ENCODE assay signal across 16 cellular contexts in genomic region chr21:40680311-40680710, GRCh38.
A peak's percentile ranks its signal among the peaks of the same experiment; 100 is the strongest.
DNase-seq lines count a peak whose midpoint lies in the region; ATAC-seq and TF ChIP-seq lines count a peak whose summit lies in the region.
"Had no signal": no experiment of that assay in that cellular context is flagged by ENCODE, and none has a peak within 500 bp of the region (broad histone marks: within the 10 kb centered on the region; RNA-seq: fewer than 3 reads in every experiment).

No MANE protein-coding gene starts in this region.

- DNase-seq in DMS153 (lab: John Stamatoyannopoulos, UW) (peak; percentile 34), DMS153 treated with DMSO at 0.1 percent for 48 hours (lab: John Stamatoyannopoulos, UW; ENCODE audit: unreplicated experiment) (no peak), NCI-H1694 (lab: John Stamatoyannopoulos, UW) (peak; percentile 14), NCI-H2171 treated with DMSO at 0.1 percent for 48 hours (lab: John Stamatoyannopoulos, UW) (peak; percentile 47), mammary epithelial cell (no peak), Right ventricle myocardium inferior (ENCODE audit: missing footprints) (no peak)
- DNase-seq: DND-41, GF-D8, HFFc6, NCI-H1436 treated with DMSO at 0.1 percent for 48 hours, NCI-H446, PC-3, T-helper 1 cell had no signal

- no peaks in the 10 kb centered on the region for H3K36me3 ChIP-seq in mammary epithelial cell (ENCODE audit: insufficient read depth, low read length)

- no TSS peak for BruUV-seq in mammary epithelial cell (replicated peaks; lab: Mats Ljungman, UMichigan)

- no peaks in the 10 kb centered on the region for H3K27me3 ChIP-seq in mammary epithelial cell (ENCODE audit: insufficient read depth, low read length)

- H2AFZ ChIP-seq in mammary epithelial cell (ENCODE audit: low read depth, low read length), result no peak overlapping the region

- intact Hi-C loops in mammary epithelial cell (cut with micrococcal nuclease), result no loop called here
- intact Hi-C loops in Right ventricle myocardium inferior (cut with DNase I), result no loop called here

- WGBS in mammary epithelial cell (ENCODE audit: low coverage, missing lambda C conversion rate), result 100% methylated on average over 1 of the region's 1 CpG

- no peak overlapping the region for H3K4me3 ChIP-seq in mammary epithelial cell (replicated peaks in 1 of 3; ENCODE audit: insufficient read depth in 1 of 3, low read depth in 2 of 3, low read length in 3 of 3)

- H3K27ac ChIP-seq in VCaP (peak overlapping the region; percentile 89), mammary epithelial cell (ENCODE audit: insufficient read depth, low read depth, low read length) (no peak overlapping the region)
- H3K27ac ChIP-seq: KMS-11 had no signal

- TF ChIP-seq CTCF in VCaP (conservative IDR thresholded peaks at IDR 0.05) (no peak; the same call in 1 of the 2 replicates), mammary epithelial cell (conservative IDR thresholded peaks at IDR 0.05 in 1 of 2, IDR thresholded peaks at IDR 0.05 in 1 of 2; ENCODE audit: extremely low read depth in 1 of 2, insufficient read depth in 1 of 2, low read depth in 1 of 2, low read length in 2 of 2) (no peak)

- CTCF ChIA-PET in mammary epithelial cell (lab: Charles Lee; ENCODE audit: low non-redundant PET), result no interaction called here

- H3K4me1 ChIP-seq in mammary epithelial cell (ENCODE audit: insufficient read depth, low read length), result peaks cover 4% of the 10 kb centered on the region

- ATAC-seq in Right ventricle myocardium inferior (no peak), HG03460 (IDR thresholded peaks at IDR 0.05; ENCODE audit: unreplicated experiment) (no peak)
- ATAC-seq: PC-3 had no signal

- no peaks in the 10 kb centered on the region for H3K9me3 ChIP-seq in mammary epithelial cell (replicated peaks; ENCODE audit: insufficient read depth, low read length)

- no peak overlapping the region for H3K4me2 ChIP-seq in mammary epithelial cell (ENCODE audit: insufficient read depth, low read depth, low read length)
- H3K4me2 ChIP-seq: KMS-11 had no signal

- no peak overlapping the region for H3K9ac ChIP-seq in mammary epithelial cell (ENCODE audit: insufficient read depth, low read length)
- H3K9ac ChIP-seq: KMS-11 had no signal

- in situ Hi-C loops in mammary epithelial cell (cut with MboI; ENCODE audit: low sequenced_read_pairs in 2 of 2), result no loop called here

- dilution Hi-C loops in mammary epithelial cell (cut with HindIII; ENCODE audit: low sequenced_read_pairs), result no loop called here

- no peaks in the 10 kb centered on the region for H4K20me1 ChIP-seq in mammary epithelial cell (ENCODE audit: insufficient read depth, low read length)

- H3K79me2 ChIP-seq in mammary epithelial cell (ENCODE audit: insufficient read depth, low read length), result peaks cover 5% of the 10 kb centered on the region

Comparison
In these comparisons a context has a peak if more than half of its experiments do, and no peak if none do; other contexts are left out.
1. DNase-seq: peak in DMS153 (single experiment), NCI-H1694 (single experiment) and NCI-H2171 treated with DMSO at 0.1 percent for 48 hours (single experiment); none in DMS153 treated with DMSO at 0.1 percent for 48 hours (single experiment), mammary epithelial cell (single experiment) and Right ventricle myocardium inferior (single experiment).